28 cellular contexts compared by ENCODE assay signal in the genomic region with DNA sequence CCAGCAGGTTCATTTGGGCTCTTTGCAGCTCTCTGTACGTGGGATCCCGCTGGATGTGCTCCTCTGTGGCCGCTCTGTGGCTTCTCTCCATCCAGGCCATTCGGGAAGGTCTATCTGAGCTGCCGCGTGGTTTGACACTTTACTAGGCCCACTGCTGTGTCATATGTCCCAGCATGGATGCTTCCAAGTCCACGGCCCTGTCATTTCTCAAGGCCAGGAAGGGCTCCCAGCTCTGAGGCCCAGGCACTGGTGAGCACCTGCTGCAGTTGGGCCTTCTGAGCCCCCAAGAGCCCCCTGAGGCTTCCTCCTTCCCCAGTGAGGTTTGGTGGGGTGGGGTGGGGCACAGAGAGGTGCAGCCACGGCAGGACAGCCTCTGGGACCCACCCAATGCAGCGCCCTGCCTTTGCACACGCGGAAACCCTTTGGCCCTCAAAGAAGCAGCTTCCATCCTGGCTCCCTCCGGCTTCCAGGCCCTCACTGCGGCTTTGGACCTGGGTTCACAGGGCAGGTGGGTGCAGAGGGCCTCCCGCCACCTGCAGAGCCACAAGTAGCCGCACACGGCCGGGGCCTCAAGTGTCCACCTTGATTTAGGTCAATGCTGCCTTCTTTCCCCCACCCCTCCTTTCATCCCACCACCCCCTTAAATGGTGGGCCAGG. TPM values are rescaled to one million over a fixed set of nuclear protein-coding genes. Genes with fewer than 3 reads are reported as not detected.
"Had no signal": no experiment of that assay in that cellular context is flagged by ENCODE, and none has a peak within 500 bp of the region (broad histone marks: within the 10 kb centered on the region; RNA-seq: fewer than 3 reads in every experiment).

No MANE protein-coding gene starts in this region.

- H3K27ac ChIP-seq: Peyer's patch, RWPE1 had no signal

- H3K9me3 Mint-ChIP-seq: activated B cell treated with CpG ODN at 0.5 μM for 24 hours; activated CD4-positive, alpha-beta T cell treated with anti-CD3 and anti-CD28 coated beads, Interleukin-2, amount 10 ng/mL, durations not matched to agents 24 days and 14 days; activated naive CD4-positive, alpha-beta T cell treated with anti-CD3 and anti-CD28 coated beads for 36 hours; activated T-cell treated with anti-CD3 and anti-CD28 coated beads, Interleukin-2, amount 50 U/mL, for 24 hours; activated T-helper 1 cell treated with anti-CD3 and anti-CD28 coated beads, Interleukin-12 subunit alpha, Interleukin-12 subunit beta, Interleukin-2, Interleukin-4 antibody, amounts not matched to agents 30 ng/mL and 10 ng/mL and 1 ng/mL, durations not matched to agents 14 hours and 24 hours and 36 hours; brain had no signal

- H3K4me3 ChIP-seq: K562, Peyer's patch, SJSA1 had no signal

- DNase-seq: activated B cell treated with CpG ODN at 0.5 μM for 24 hours; activated CD4-positive, alpha-beta T cell treated with anti-CD3 and anti-CD28 coated beads for 1 hour; activated CD4-positive, alpha-beta T cell treated with anti-CD3 and anti-CD28 coated beads, Interleukin-2, amount 10 ng/mL, durations not matched to agents 24 days and 14 days; activated CD4-positive, alpha-beta T cell treated with anti-CD3 and anti-CD28 coated beads, Interleukin-2, amount 50 U/mL, for 48 hours; activated CD8-positive, alpha-beta memory T cell treated with anti-CD3 and anti-CD28 coated beads, Interleukin-2, amount 10 ng/mL, durations not matched to agents 7 days and 5 days; activated gamma-delta T cell; activated naive CD4-positive, alpha-beta T cell treated with anti-CD3 and anti-CD28 coated beads for 36 hours; activated T-cell treated with anti-CD3 and anti-CD28 coated beads, Interleukin-2, amount 50 U/mL, for 24 hours; amygdala; Karpas-422; MM.1S; NCI-H1105 treated with DMSO at 0.1 percent for 48 hours; NCI-H1436 treated with DMSO at 0.1 percent for 48 hours; NCI-H187; NCI-H2081; NCI-H446; NCI-H524; Right ventricle myocardium superior; T-helper 17 cell; T-helper 9 cell had no signal

- H3K4me1 Mint-ChIP-seq: activated B cell treated with CpG ODN at 0.5 μM for 24 hours; activated CD4-positive, alpha-beta T cell treated with anti-CD3 and anti-CD28 coated beads, Interleukin-2, amount 10 ng/mL, durations not matched to agents 24 days and 14 days; activated CD8-positive, alpha-beta memory T cell treated with anti-CD3 and anti-CD28 coated beads, Interleukin-2, amount 10 ng/mL, durations not matched to agents 7 days and 5 days; T-helper 17 cell had no signal

- H3K36me3 ChIP-seq: Peyer's patch, SJSA1 had no signal

- H3K27ac Mint-ChIP-seq: activated B cell treated with CpG ODN at 0.5 μM for 24 hours; activated CD4-positive, alpha-beta T cell treated with anti-CD3 and anti-CD28 coated beads, Interleukin-2, amount 10 ng/mL, durations not matched to agents 24 days and 14 days; activated CD8-positive, alpha-beta memory T cell treated with anti-CD3 and anti-CD28 coated beads, Interleukin-2, amount 10 ng/mL, durations not matched to agents 7 days and 5 days; activated naive CD4-positive, alpha-beta T cell treated with anti-CD3 and anti-CD28 coated beads for 36 hours; activated naive CD8-positive, alpha-beta T cell; activated T-cell treated with anti-CD3 and anti-CD28 coated beads, Interleukin-2, amount 50 U/mL, for 24 hours; activated T-helper 1 cell treated with anti-CD3 and anti-CD28 coated beads, Interleukin-12 subunit alpha, Interleukin-12 subunit beta, Interleukin-2, Interleukin-4 antibody, amounts not matched to agents 30 ng/mL and 10 ng/mL and 1 ng/mL, durations not matched to agents 14 hours and 24 hours and 36 hours; T-helper 17 cell had no signal

- H3K36me3 Mint-ChIP-seq: activated CD8-positive, alpha-beta memory T cell treated with anti-CD3 and anti-CD28 coated beads, Interleukin-2, amount 10 ng/mL, durations not matched to agents 7 days and 5 days; activated naive CD8-positive, alpha-beta T cell; brain had no signal

- H3K9me3 ChIP-seq: Peyer's patch, SJSA1 had no signal

- H3K27me3 ChIP-seq: Peyer's patch had no signal

- H3K4me3 Mint-ChIP-seq: activated B cell treated with CpG ODN at 0.5 μM for 24 hours; activated CD4-positive, alpha-beta T cell treated with anti-CD3 and anti-CD28 coated beads, Interleukin-2, amount 10 ng/mL, durations not matched to agents 24 days and 14 days; activated CD8-positive, alpha-beta memory T cell treated with anti-CD3 and anti-CD28 coated beads, Interleukin-2, amount 10 ng/mL, durations not matched to agents 7 days and 5 days; activated naive CD4-positive, alpha-beta T cell treated with anti-CD3 and anti-CD28 coated beads for 36 hours; activated naive CD8-positive, alpha-beta T cell; activated T-cell treated with anti-CD3 and anti-CD28 coated beads, Interleukin-2, amount 50 U/mL, for 24 hours; activated T-helper 1 cell treated with anti-CD3 and anti-CD28 coated beads, Interleukin-12 subunit alpha, Interleukin-12 subunit beta, Interleukin-2, Interleukin-4 antibody, amounts not matched to agents 30 ng/mL and 10 ng/mL and 1 ng/mL, durations not matched to agents 14 hours and 24 hours and 36 hours; brain; T-helper 17 cell had no signal

- H3K4me1 ChIP-seq: Peyer's patch had no signal

- ATAC-seq: activated CD8-positive, alpha-beta memory T cell treated with anti-CD3 and anti-CD28 coated beads, Interleukin-2, amount 10 ng/mL, durations not matched to agents 7 days and 5 days; K562; T-helper 17 cell had no signal

RNA-seq across cellular contexts. Expression of gene FGF3, which starts 44.5 kb away (rescaled TPM):
- total RNA-seq: activated B cell treated with CpG ODN at 0.5 μM for 24 hours; activated CD4-positive, alpha-beta T cell treated with anti-CD3 and anti-CD28 coated beads, Interleukin-2, amount 10 ng/mL, durations not matched to agents 24 days and 14 days; activated CD8-positive, alpha-beta memory T cell treated with anti-CD3 and anti-CD28 coated beads, Interleukin-2, amount 10 ng/mL, durations not matched to agents 7 days and 5 days; activated naive CD4-positive, alpha-beta T cell treated with anti-CD3 and anti-CD28 coated beads for 36 hours; activated T-helper 1 cell treated with anti-CD3 and anti-CD28 coated beads, Interleukin-12 subunit alpha, Interleukin-12 subunit beta, Interleukin-2, Interleukin-4 antibody, amounts not matched to agents 30 ng/mL and 10 ng/mL and 1 ng/mL, durations not matched to agents 14 hours and 24 hours and 36 hours; astrocyte; K562; Peyer's patch; Right ventricle myocardium superior; SJSA1; T-helper 17 cell had no signal
- polyA plus RNA-seq: K562 had no signal
